24 cellular contexts compared by ENCODE assay signal in the genomic region with DNA sequence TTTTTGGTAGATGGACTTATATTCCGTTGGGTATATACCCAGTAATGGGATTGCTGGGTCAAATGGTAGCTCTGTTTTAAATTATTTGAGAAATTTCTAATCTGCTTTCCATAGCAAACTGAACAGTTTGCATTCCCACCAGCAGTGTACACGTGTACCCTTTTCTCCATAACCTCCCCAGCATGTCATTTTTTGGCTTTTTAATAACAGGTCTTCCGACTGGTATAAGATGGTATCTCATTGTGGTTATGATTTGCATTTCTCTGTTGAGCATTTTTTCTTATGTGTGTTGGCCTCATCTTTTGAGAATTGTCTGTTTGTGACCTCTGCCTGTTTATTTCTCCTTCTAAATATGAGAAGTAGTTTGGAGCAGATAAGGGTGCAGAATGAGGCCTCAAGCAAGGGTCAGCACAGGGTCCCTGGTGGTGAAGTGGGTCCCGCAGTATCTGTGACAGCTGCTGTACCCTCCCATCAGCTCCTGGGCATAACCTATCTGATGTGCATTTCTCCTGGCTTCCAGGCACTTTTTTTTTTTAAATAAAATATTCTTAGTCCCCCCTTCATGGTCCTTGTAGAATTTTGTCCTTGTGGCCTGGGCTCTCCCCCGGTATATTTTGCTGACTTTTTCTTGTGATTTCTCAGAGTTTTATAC.
"Had no signal": no experiment of that assay in that cellular context is flagged by ENCODE, and none has a peak within 500 bp of the region (broad histone marks: within the 10 kb centered on the region; RNA-seq: fewer than 3 reads in every experiment).

No MANE protein-coding gene starts in this region.

- H3K27me3 ChIP-seq: upper lobe of left lung had no signal

- H3K36me3 Mint-ChIP-seq: activated naive CD4-positive, alpha-beta T cell treated with anti-CD3 and anti-CD28 coated beads, Interleukin-2, amount 50 U/mL, for 24 hours; memory B cell; natural killer cell had no signal

- H3K4me3 Mint-ChIP-seq: activated B cell treated with CpG ODN at 0.5 μM for 24 hours; activated CD8-positive, alpha-beta T cell treated with anti-CD3 and anti-CD28 coated beads for 36 hours; activated naive CD4-positive, alpha-beta T cell treated with anti-CD3 and anti-CD28 coated beads, Interleukin-2, amount 50 U/mL, for 24 hours; activated T-cell treated with anti-CD3 and anti-CD28 coated beads, Interleukin-2, amount 50 U/mL, for 4 hours; central memory CD8-positive, alpha-beta T cell; memory B cell; natural killer cell had no signal

- H3K27ac Mint-ChIP-seq: activated B cell treated with CpG ODN at 0.5 μM for 24 hours; activated CD8-positive, alpha-beta T cell treated with anti-CD3 and anti-CD28 coated beads for 36 hours; activated naive CD4-positive, alpha-beta T cell treated with anti-CD3 and anti-CD28 coated beads, Interleukin-2, amount 50 U/mL, for 24 hours; memory B cell; natural killer cell had no signal

- H3K9me3 ChIP-seq: left ventricle myocardium inferior, neutrophil, upper lobe of left lung had no signal

- ATAC-seq: activated CD8-positive, alpha-beta T cell treated with anti-CD3 and anti-CD28 coated beads for 36 hours; activated T-cell treated with anti-CD3 and anti-CD28 coated beads, Interleukin-2, amount 50 U/mL, for 4 hours; natural killer cell had no signal

- H3K4me1 ChIP-seq: left ventricle myocardium inferior had no signal

- H3K27ac ChIP-seq: coronary artery, left ventricle myocardium inferior, neutrophil, skin epidermis had no signal

- H3K4me1 Mint-ChIP-seq: activated B cell treated with CpG ODN at 0.5 μM for 24 hours; activated naive CD4-positive, alpha-beta T cell treated with anti-CD3 and anti-CD28 coated beads, Interleukin-2, amount 50 U/mL, for 24 hours; central memory CD8-positive, alpha-beta T cell; memory B cell; natural killer cell had no signal

- DNase-seq: activated B cell treated with CpG ODN at 0.5 μM for 24 hours; activated CD4-positive, alpha-beta T cell treated with anti-CD3 and anti-CD28 coated beads for 48 hours; activated CD8-positive, alpha-beta T cell treated with anti-CD3 and anti-CD28 coated beads for 36 hours; activated effector memory CD4-positive, alpha-beta T cell treated with anti-CD3 and anti-CD28 coated beads, Interleukin-2, amount 50 U/mL, for 16 hours; activated T-cell treated with anti-CD3 and anti-CD28 coated beads, Interleukin-2, amount 50 U/mL, for 4 hours; effector CD4-positive, alpha-beta T cell; foreskin fibroblast; glutamatergic neuron; hypothalamus; kidney; left ventricle myocardium inferior; natural killer cell; stimulated activated CD4-positive, alpha-beta T cell treated with anti-CD3 and anti-CD28 coated beads, Interleukin-4, amount 100 ng/mL, for 24 hours; stimulated activated naive CD4-positive, alpha-beta T cell; substantia nigra; T-helper 1 cell; T1000; upper lobe of left lung had no signal

- H3K27me3 Mint-ChIP-seq: activated B cell treated with CpG ODN at 0.5 μM for 24 hours; activated CD8-positive, alpha-beta T cell treated with anti-CD3 and anti-CD28 coated beads for 36 hours; activated naive CD4-positive, alpha-beta T cell treated with anti-CD3 and anti-CD28 coated beads, Interleukin-2, amount 50 U/mL, for 24 hours had no signal

- H3K9me3 Mint-ChIP-seq: activated B cell treated with CpG ODN at 0.5 μM for 24 hours; activated CD8-positive, alpha-beta T cell treated with anti-CD3 and anti-CD28 coated beads for 36 hours; activated naive CD4-positive, alpha-beta T cell treated with anti-CD3 and anti-CD28 coated beads, Interleukin-2, amount 50 U/mL, for 24 hours; activated T-cell treated with anti-CD3 and anti-CD28 coated beads, Interleukin-2, amount 50 U/mL, for 4 hours; central memory CD8-positive, alpha-beta T cell; memory B cell; natural killer cell had no signal

- H3K36me3 ChIP-seq: left ventricle myocardium inferior, neutrophil, upper lobe of left lung had no signal

- H3K4me3 ChIP-seq: coronary artery, left ventricle myocardium inferior, skin epidermis, upper lobe of left lung had no signal
